10 cellular contexts compared by ENCODE assay signal in the genomic region with DNA sequence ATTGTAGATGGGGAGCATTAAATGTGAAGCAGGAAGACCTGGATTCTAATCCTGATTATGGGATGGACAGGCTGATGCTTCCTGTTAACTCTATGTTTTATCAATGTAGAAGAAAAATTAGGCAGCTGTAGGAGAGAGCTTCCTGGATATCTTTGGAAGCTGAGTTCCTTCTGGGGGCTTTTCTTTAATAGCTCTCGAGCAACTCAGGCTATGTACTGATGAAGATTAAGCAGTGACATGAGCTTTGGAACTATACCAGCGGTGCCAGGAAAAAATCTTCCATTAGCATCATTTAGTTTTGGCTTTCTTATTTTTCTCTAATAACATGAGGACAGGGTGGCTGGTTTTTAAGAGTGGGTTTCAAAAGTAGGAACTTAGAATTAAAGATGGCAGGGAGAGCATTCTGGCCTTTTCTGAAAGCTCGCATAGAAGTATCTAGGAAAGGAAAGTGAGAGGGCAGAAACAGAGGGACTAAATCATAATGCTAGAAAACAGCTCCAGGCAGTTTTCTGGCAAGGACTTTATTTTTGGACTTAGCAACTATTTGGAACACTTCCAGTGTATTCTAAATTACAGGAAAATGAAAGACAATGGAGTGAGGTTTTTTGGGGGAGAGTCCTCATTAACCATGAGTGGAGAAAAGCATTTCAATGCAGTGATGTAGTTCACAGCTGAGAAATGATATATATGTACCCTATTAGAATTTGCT.
DNase-seq lines count a peak whose midpoint lies in the region; ATAC-seq and TF ChIP-seq lines count a peak whose summit lies in the region.
"Had no signal": no experiment of that assay in that cellular context is flagged by ENCODE, and none has a peak within 500 bp of the region (broad histone marks: within the 10 kb centered on the region; RNA-seq: fewer than 3 reads in every experiment).

No MANE protein-coding gene starts in this region.

- 0 out of 3 replicates have a peak, but pooled peaks cover 4% of the 10 kb centered on the region for H3K36me3 Mint-ChIP-seq in GM23338 (ENCODE audit: low read depth)

- H3K36me3 ChIP-seq in BE2C (no peaks in the 10 kb centered on the region), GM23338 (ENCODE audit: insufficient read depth) (no peaks in the 10 kb centered on the region)

- H3K27me3 Mint-ChIP-seq in GM23338 (ENCODE audit: insufficient read depth, low read depth, poor library complexity) = peaks cover 2% of the 10 kb centered on the region

- TF ChIP-seq CTCF in BE2C (IDR thresholded peaks at IDR 0.05; ENCODE audit: low read depth, low read length) = no peak
- TF ChIP-seq CTCF in GM23338 (conservative IDR thresholded peaks at IDR 0.05; ENCODE audit: low read depth in 2 of 2) = no peak

- DNase-seq in BE2C (peak; percentile 10), amniotic epithelial cell (ENCODE audit: low read depth) (peak; percentile 63), glomerular endothelial cell (ENCODE audit: extremely low read depth, low read depth, low spot score) (peak; percentile 78), pulmonary artery endothelial cell (ENCODE audit: low read depth, low spot score) (peak; percentile 84), GDM1 (lab: John Stamatoyannopoulos, UW) (no peak), GM23338 (ENCODE audit: low spot score) (no peak)
- DNase-seq in stimulated activated naive CD4-positive, alpha-beta T cell (lab: John Stamatoyannopoulos, UW) = no peak
- DNase-seq: amygdala had no signal

- H3K4me3 ChIP-seq in BE2C (ENCODE audit: low read depth, low read length) (peak overlapping the region; percentile 12; the same call in 1 of the 2 replicates), GM23338 (no peak overlapping the region)

- no peak overlapping the region for H2AFZ ChIP-seq in GM23338

- peaks cover 14% of the 10 kb centered on the region for H3K9me3 Mint-ChIP-seq in GM23338

- no peaks in the 10 kb centered on the region for H3K9me3 ChIP-seq in BE2C

- ATAC-seq in GM23338 = no peak
- no peak for ATAC-seq in HG03460 (IDR thresholded peaks at IDR 0.05; ENCODE audit: unreplicated experiment)

- no peaks in the 10 kb centered on the region; the same call in 1 of the 2 replicates for H3K4me1 ChIP-seq in BE2C
- H3K4me1 ChIP-seq in GM23338 (ENCODE audit: insufficient read depth) = no peaks in the 10 kb centered on the region

- no peak overlapping the region for H3K27ac ChIP-seq in GM23338 (ENCODE audit: low read depth)
- H3K27ac ChIP-seq: VCaP had no signal

- H3K79me2 ChIP-seq in GM23338 (replicated peaks; ENCODE audit: insufficient read depth) = no peaks in the 10 kb centered on the region; the same call in 1 of the 2 replicates

- H4K20me1 ChIP-seq in GM23338 (replicated peaks; ENCODE audit: insufficient read depth) = no peaks in the 10 kb centered on the region; the same call in 1 of the 2 replicates

- no peak overlapping the region for H3K4me2 ChIP-seq in GM23338

- no peaks in the 10 kb centered on the region for H3K27me3 ChIP-seq in BE2C
- no peaks in the 10 kb centered on the region for H3K27me3 ChIP-seq in GM23338 (ENCODE audit: insufficient read depth)

- no peaks in the 10 kb centered on the region for H3F3A ChIP-seq in GM23338 (replicated peaks; ENCODE audit: low read depth)

- H3K9me2 ChIP-seq in GM23338 (ENCODE audit: insufficient read depth) = peaks cover 2% of the 10 kb centered on the region; the same call in 1 of the 2 replicates

- H3K27ac Mint-ChIP-seq in GM23338 = no peak overlapping the region

- no peak overlapping the region for H3K4me3 Mint-ChIP-seq in GM23338

- H3K4me1 Mint-ChIP-seq in GM23338 = no peaks in the 10 kb centered on the region

TF ChIP-seq in GM23338, 12 proteins besides CTCF, POLR2A, EP300 and RAD21:
- TF ChIP-seq CREB1 (CRISPR knock-in tag; IDR thresholded peaks at IDR 0.05; ENCODE audit: low read depth) = no peak
- TF ChIP-seq, protein P1, sequence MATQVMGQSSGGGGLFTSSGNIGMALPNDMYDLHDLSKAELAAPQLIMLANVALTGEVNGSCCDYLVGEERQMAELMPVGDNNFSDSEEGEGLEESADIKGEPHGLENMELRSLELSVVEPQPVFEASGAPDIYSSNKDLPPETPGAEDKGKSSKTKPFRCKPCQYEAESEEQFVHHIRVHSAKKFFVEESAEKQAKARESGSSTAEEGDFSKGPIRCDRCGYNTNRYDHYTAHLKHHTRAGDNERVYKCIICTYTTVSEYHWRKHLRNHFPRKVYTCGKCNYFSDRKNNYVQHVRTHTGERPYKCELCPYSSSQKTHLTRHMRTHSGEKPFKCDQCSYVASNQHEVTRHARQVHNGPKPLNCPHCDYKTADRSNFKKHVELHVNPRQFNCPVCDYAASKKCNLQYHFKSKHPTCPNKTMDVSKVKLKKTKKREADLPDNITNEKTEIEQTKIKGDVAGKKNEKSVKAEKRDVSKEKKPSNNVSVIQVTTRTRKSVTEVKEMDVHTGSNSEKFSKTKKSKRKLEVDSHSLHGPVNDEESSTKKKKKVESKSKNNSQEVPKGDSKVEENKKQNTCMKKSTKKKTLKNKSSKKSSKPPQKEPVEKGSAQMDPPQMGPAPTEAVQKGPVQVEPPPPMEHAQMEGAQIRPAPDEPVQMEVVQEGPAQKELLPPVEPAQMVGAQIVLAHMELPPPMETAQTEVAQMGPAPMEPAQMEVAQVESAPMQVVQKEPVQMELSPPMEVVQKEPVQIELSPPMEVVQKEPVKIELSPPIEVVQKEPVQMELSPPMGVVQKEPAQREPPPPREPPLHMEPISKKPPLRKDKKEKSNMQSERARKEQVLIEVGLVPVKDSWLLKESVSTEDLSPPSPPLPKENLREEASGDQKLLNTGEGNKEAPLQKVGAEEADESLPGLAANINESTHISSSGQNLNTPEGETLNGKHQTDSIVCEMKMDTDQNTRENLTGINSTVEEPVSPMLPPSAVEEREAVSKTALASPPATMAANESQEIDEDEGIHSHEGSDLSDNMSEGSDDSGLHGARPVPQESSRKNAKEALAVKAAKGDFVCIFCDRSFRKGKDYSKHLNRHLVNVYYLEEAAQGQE (IDR thresholded peaks at IDR 0.05; ENCODE audit: unreplicated experiment) = no peak
- no peak for TF ChIP-seq JUNB (IDR thresholded peaks at IDR 0.05; ENCODE audit: unreplicated experiment)
- TF ChIP-seq POLR2AphosphoS5 (IDR thresholded peaks at IDR 0.05; ENCODE audit: low read depth) = no peak
- TF ChIP-seq ZNF114 (CRISPR knock-in tag; IDR thresholded peaks at IDR 0.05) = no peak
- TF ChIP-seq ZNF331 (CRISPR knock-in tag; IDR thresholded peaks at IDR 0.05; ENCODE audit: low read depth) = no peak
- TF ChIP-seq, protein P2, sequence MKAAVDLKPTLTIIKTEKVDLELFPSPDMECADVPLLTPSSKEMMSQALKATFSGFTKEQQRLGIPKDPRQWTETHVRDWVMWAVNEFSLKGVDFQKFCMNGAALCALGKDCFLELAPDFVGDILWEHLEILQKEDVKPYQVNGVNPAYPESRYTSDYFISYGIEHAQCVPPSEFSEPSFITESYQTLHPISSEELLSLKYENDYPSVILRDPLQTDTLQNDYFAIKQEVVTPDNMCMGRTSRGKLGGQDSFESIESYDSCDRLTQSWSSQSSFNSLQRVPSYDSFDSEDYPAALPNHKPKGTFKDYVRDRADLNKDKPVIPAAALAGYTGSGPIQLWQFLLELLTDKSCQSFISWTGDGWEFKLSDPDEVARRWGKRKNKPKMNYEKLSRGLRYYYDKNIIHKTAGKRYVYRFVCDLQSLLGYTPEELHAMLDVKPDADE (IDR thresholded peaks at IDR 0.05) = no peak
- no peak for TF ChIP-seq STAT1 (IDR thresholded peaks at IDR 0.05; ENCODE audit: unreplicated experiment)

Comparison
In these comparisons a context has a peak if more than half of its experiments do, and no peak if none do; other contexts are left out.
1. DNase-seq: peak in BE2C (single experiment), amniotic epithelial cell (single experiment), glomerular endothelial cell (single experiment) and pulmonary artery endothelial cell (single experiment); none in GDM1 (single experiment), GM23338 (single experiment) and stimulated activated naive CD4-positive, alpha-beta T cell (0 of 6).